In the genomic region with DNA sequence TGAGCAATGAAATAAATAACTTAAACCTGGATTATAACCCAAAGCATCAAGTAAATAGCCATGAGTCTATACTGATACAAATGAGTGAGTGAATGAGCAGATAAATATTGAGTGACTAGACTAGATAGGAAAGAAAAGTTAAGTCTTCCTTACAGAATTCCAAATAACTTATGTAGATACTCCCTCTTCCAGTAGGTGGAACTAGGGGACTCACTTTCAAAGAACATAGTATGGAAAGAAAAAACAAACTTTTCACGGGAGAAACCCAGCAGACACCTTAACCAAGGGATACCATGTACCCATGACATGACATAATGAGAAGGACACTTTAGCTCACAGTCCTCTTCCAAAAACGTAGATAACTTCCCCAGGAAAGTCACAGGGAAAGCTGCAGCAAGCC, we compare ENCODE assay signal across 11 cellular contexts. TPM values are rescaled to one million over a fixed set of nuclear protein-coding genes. Genes with fewer than 3 reads are reported as not detected.
DNase-seq lines count a peak whose midpoint lies in the region; ATAC-seq and TF ChIP-seq lines count a peak whose summit lies in the region.
"Had no signal": no experiment of that assay in that cellular context is flagged by ENCODE, and none has a peak within 500 bp of the region (broad histone marks: within the 10 kb centered on the region; RNA-seq: fewer than 3 reads in every experiment).

No MANE protein-coding gene starts in this region.

- peaks cover 0 to 69% (median 16%) of the 10 kb centered on the region in 6 donors for H3K4me1 ChIP-seq in spleen

- H3K36me3 ChIP-seq in spleen, result peaks cover 0 to 85% (median 22%) of the 10 kb centered on the region in 6 donors

- H3K9me3 Mint-ChIP-seq in activated T-cell treated with anti-CD3 and anti-CD28 coated beads, Interleukin-2, amount 50 U/mL, for 72 hours, result no peaks in the 10 kb centered on the region

- peak overlapping the region; percentile 14 for H3K27ac Mint-ChIP-seq in activated T-cell treated with anti-CD3 and anti-CD28 coated beads, Interleukin-2, amount 50 U/mL, for 72 hours

- DNase-seq in activated T-cell treated with anti-CD3 and anti-CD28 coated beads, Interleukin-2, amount 50 U/mL, for 72 hours, result no peak
- DNase-seq in activated T-cell treated with anti-CD3 and anti-CD28 coated beads for 4 hours (no peak), SK-MEL-5 (ENCODE audit: low read depth, low spot score) (peak; percentile 26), fibroblast of pulmonary artery (ENCODE audit: low read depth) (peak; percentile 23), spleen (no peak), COR-L47 (lab: John Stamatoyannopoulos, UW) (no peak)
- no peak for DNase-seq in NK-92 treated with Interleukin-12 subunit alpha and Interleukin-12 subunit beta, amount 100 ng/mL, for 24 hours (lab: John Stamatoyannopoulos, UW)
- no peak for DNase-seq in activated CD4-positive, CD25-positive, alpha-beta regulatory T cell (lab: John Stamatoyannopoulos, UW)
- DNase-seq: dermis blood vessel endothelial cell, NCI-H226 had no signal

- H3K36me3 Mint-ChIP-seq in activated T-cell treated with anti-CD3 and anti-CD28 coated beads, Interleukin-2, amount 50 U/mL, for 72 hours (ENCODE audit: insufficient read depth in 2 of 2), result peaks cover 22 to 32% of the 10 kb centered on the region in 2 donors

- intact Hi-C loops in spleen (cut with DNase I; ENCODE audit: low total_unique reads), result no loop called here

- in situ Hi-C loops in SK-MEL-5 (cut with HindIII; ENCODE audit: low pct_unique_long_range_greater_than_20kb, low sequenced_read_pairs), result no loop called here

- peak overlapping the region in 5 of 8 donors; percentile 30 to 85 (median 67) for H3K27ac ChIP-seq in spleen
- H3K27ac ChIP-seq: BLaER1 treated with 17β-estradiol and CSF1 and Interleukin-3, amounts not matched to agents 10 nM and 100 nM had no signal

- peaks cover 33% of the 10 kb centered on the region for H3K4me1 Mint-ChIP-seq in activated T-cell treated with anti-CD3 and anti-CD28 coated beads, Interleukin-2, amount 50 U/mL, for 72 hours (ENCODE audit: low read depth)

- no peaks in the 10 kb centered on the region for H3K9me3 ChIP-seq in spleen

- no peak for ATAC-seq in activated T-cell treated with anti-CD3 and anti-CD28 coated beads, Interleukin-2, amount 50 U/mL, for 72 hours (replicated peaks in 1 of 2)

- no peak overlapping the region for H3K4me3 ChIP-seq in fibroblast of pulmonary artery (replicated peaks; ENCODE audit: low read depth, low read length)
- H3K4me3 ChIP-seq in spleen, result no peak overlapping the region
- H3K4me3 ChIP-seq: BLaER1 treated with 17β-estradiol and CSF1 and Interleukin-3, amounts not matched to agents 10 nM and 100 nM had no signal

- no peak overlapping the region for H3K4me3 Mint-ChIP-seq in activated T-cell treated with anti-CD3 and anti-CD28 coated beads, Interleukin-2, amount 50 U/mL, for 72 hours

- H3K27me3 Mint-ChIP-seq in activated T-cell treated with anti-CD3 and anti-CD28 coated beads, Interleukin-2, amount 50 U/mL, for 72 hours (ENCODE audit: low read depth), result no peaks in the 10 kb centered on the region

- peak; percentile 28 for TF ChIP-seq CTCF in fibroblast of pulmonary artery (IDR thresholded peaks at IDR 0.05; ENCODE audit: low read length, missing control alignments)
- TF ChIP-seq CTCF in spleen (IDR thresholded peaks at IDR 0.05 in 8 of 11, conservative IDR thresholded peaks at IDR 0.05 in 3 of 11), result no peak

- 49 to 86% (median 81%) methylated on average over 2 of the region's 2 CpGs for WGBS in spleen, 5 donors

- no peaks in the 10 kb centered on the region for H3K27me3 ChIP-seq in spleen (replicated peaks in 1 of 7)
- H3K27me3 ChIP-seq: BLaER1 treated with 17β-estradiol and CSF1 and Interleukin-3, amounts not matched to agents 10 nM and 100 nM had no signal

- no peak for TF ChIP-seq POLR2A in spleen (IDR thresholded peaks at IDR 0.05)

RNA-seq across cellular contexts. Expression of gene CSGALNACT2, which starts 32.2 kb away (rescaled TPM):
- total RNA-seq in activated T-cell treated with anti-CD3 and anti-CD28 coated beads, Interleukin-2, amount 50 U/mL, for 72 hours, result 10 to 100 TPM; 51.3 to 55.2 TPM
- 3.9 and 4.6 TPM in 2 replicates for total RNA-seq in SK-MEL-5 (2014; rRNA removed; shearing (Covaris generic))
- polyA plus RNA-seq in SK-MEL-5 (2015; cell fraction: cytosol; rRNA removed), result 8.1 and 13.7 TPM in 2 replicates
- polyA plus RNA-seq in SK-MEL-5 (2015; cell fraction: nucleus; rRNA removed), result 44.2 and 56.7 TPM in 2 replicates
- 10 to 100 TPM; 29.8 to 77.1 (median 41.9) TPM for total RNA-seq in spleen
- 10 to 100 TPM in 1 of 3 donors, 1 to 10 TPM in 2; 8.1 to 10.1 (median 8.5) TPM for polyA plus RNA-seq in spleen

Comparison
In these comparisons a context has a peak if more than half of its experiments do, and no peak if none do; other contexts are left out.
1. DNase-seq: peak in SK-MEL-5 (single experiment) and fibroblast of pulmonary artery (single experiment); none in activated T-cell treated with anti-CD3 and anti-CD28 coated beads, Interleukin-2, amount 50 U/mL, for 72 hours (0 of 2), activated T-cell treated with anti-CD3 and anti-CD28 coated beads for 4 hours (single experiment), spleen (single experiment), NK-92 treated with Interleukin-12 subunit alpha and Interleukin-12 subunit beta, amount 100 ng/mL, for 24 hours (single experiment), COR-L47 (single experiment) and activated CD4-positive, CD25-positive, alpha-beta regulatory T cell (0 of 4).